ENCODE assay signal across 28 cellular contexts in genomic region chr4:90660672-90661071, GRCh38.
"Had no signal": no experiment of that assay in that cellular context is flagged by ENCODE, and none has a peak within 500 bp of the region (broad histone marks: within the 10 kb centered on the region; RNA-seq: fewer than 3 reads in every experiment).

No MANE protein-coding gene starts in this region.

- H3K9ac ChIP-seq: neural progenitor cell, parathyroid adenoma had no signal

- H3K4me1 Mint-ChIP-seq: naive thymus-derived CD8-positive, alpha-beta T cell; neural progenitor cell; stimulated activated effector memory CD8-positive, alpha-beta T cell treated with anti-CD3 and anti-CD28 coated beads, Interleukin-12 subunit alpha, Interleukin-12 subunit beta, amount 100 ng/mL, for 72 hours; stimulated activated naive B cell treated with anti-CD40 and anti-IgM and Interleukin-4, amounts not matched to agents 10 μg/mL and 1 μg/mL and 100 μg/mL, for 72 hours had no signal

- H3K9me3 ChIP-seq: ovary, psoas muscle, stomach, thoracic aorta, thyroid gland, upper lobe of left lung, vagina had no signal

- DNase-seq: naive thymus-derived CD8-positive, alpha-beta T cell; occipital lobe; ovary; posterior cingulate gyrus; psoas muscle; right cardiac atrium; stimulated activated CD4-positive, alpha-beta T cell treated with anti-CD3 and anti-CD28 coated beads, Interleukin-15, amount 100 ng/mL, for 24 hours; stimulated activated CD4-positive, alpha-beta T cell treated with anti-CD3 and anti-CD28 coated beads, Interleukin-2, amount 100 ng/mL, for 24 hours; stimulated activated CD4-positive, alpha-beta T cell treated with anti-CD3 and anti-CD28 coated beads, Interleukin-2, amount 100 ng/mL, for 48 hours; stimulated activated CD4-positive, alpha-beta T cell treated with anti-CD3 and anti-CD28 coated beads, Interleukin-4, amount 100 ng/mL, for 24 hours; stimulated activated naive B cell treated with anti-CD40 and anti-IgM and Interleukin-4, amounts not matched to agents 10 μg/mL and 1 μg/mL and 100 μg/mL, for 72 hours; stimulated activated naive CD4-positive, alpha-beta T cell treated with Interleukin-2 at 50 U/mL for 16 hours; stomach; thyroid gland; trophoblast cell; upper lobe of left lung had no signal

- H3K27me3 Mint-ChIP-seq: naive thymus-derived CD8-positive, alpha-beta T cell; natural killer cell treated with Interleukin-12 subunit alpha and Interleukin-12 subunit beta and Interleukin-15 and Interleukin-18, amount 100 ng/mL, for 72 hours; progenitor cell of endocrine pancreas; stimulated activated naive B cell treated with anti-CD40 and anti-IgM and Interleukin-4, amounts not matched to agents 10 μg/mL and 1 μg/mL and 100 μg/mL, for 72 hours; stimulated activated naive CD8-positive, alpha-beta T cell treated with anti-CD3 and anti-CD28 coated beads, Interleukin-15, Interleukin-2, amounts not matched to agents 100 ng/mL and 50 ng/mL, for 24 hours had no signal

- H3K27ac Mint-ChIP-seq: naive thymus-derived CD8-positive, alpha-beta T cell; natural killer cell treated with Interleukin-12 subunit alpha and Interleukin-12 subunit beta and Interleukin-15 and Interleukin-18, amount 100 ng/mL, for 72 hours; neural progenitor cell; progenitor cell of endocrine pancreas; stimulated activated effector memory CD8-positive, alpha-beta T cell treated with anti-CD3 and anti-CD28 coated beads, Interleukin-12 subunit alpha, Interleukin-12 subunit beta, amount 100 ng/mL, for 72 hours; stimulated activated naive B cell treated with anti-CD40 and anti-IgM and Interleukin-4, amounts not matched to agents 10 μg/mL and 1 μg/mL and 100 μg/mL, for 72 hours; stimulated activated naive CD8-positive, alpha-beta T cell treated with anti-CD3 and anti-CD28 coated beads, Interleukin-15, Interleukin-2, amounts not matched to agents 100 ng/mL and 50 ng/mL, for 24 hours had no signal

- H3K9me3 Mint-ChIP-seq: natural killer cell treated with Interleukin-12 subunit alpha and Interleukin-12 subunit beta and Interleukin-15 and Interleukin-18, amount 100 ng/mL, for 72 hours; neural progenitor cell; stimulated activated effector memory CD8-positive, alpha-beta T cell treated with anti-CD3 and anti-CD28 coated beads, Interleukin-12 subunit alpha, Interleukin-12 subunit beta, amount 100 ng/mL, for 72 hours; stimulated activated naive B cell treated with anti-CD40 and anti-IgM and Interleukin-4, amounts not matched to agents 10 μg/mL and 1 μg/mL and 100 μg/mL, for 72 hours had no signal

- H3K36me3 ChIP-seq: neural progenitor cell, ovary, stomach, thoracic aorta, thyroid gland, tibial nerve, upper lobe of left lung, vagina had no signal

- H2AFZ ChIP-seq: neural progenitor cell, parathyroid adenoma had no signal

- FAIRE-seq: urothelium cell line had no signal

- H3K4me3 Mint-ChIP-seq: naive thymus-derived CD8-positive, alpha-beta T cell; natural killer cell treated with Interleukin-12 subunit alpha and Interleukin-12 subunit beta and Interleukin-15 and Interleukin-18, amount 100 ng/mL, for 72 hours; neural progenitor cell; stimulated activated effector memory CD8-positive, alpha-beta T cell treated with anti-CD3 and anti-CD28 coated beads, Interleukin-12 subunit alpha, Interleukin-12 subunit beta, amount 100 ng/mL, for 72 hours; stimulated activated naive B cell treated with anti-CD40 and anti-IgM and Interleukin-4, amounts not matched to agents 10 μg/mL and 1 μg/mL and 100 μg/mL, for 72 hours; stimulated activated naive CD8-positive, alpha-beta T cell treated with anti-CD3 and anti-CD28 coated beads, Interleukin-15, Interleukin-2, amounts not matched to agents 100 ng/mL and 50 ng/mL, for 24 hours had no signal

- H3K4me1 ChIP-seq: neural progenitor cell, parathyroid adenoma, psoas muscle, stomach, thyroid gland, tibial nerve, upper lobe of left lung, vagina had no signal

- H3K4me3 ChIP-seq: neural progenitor cell, ovary, psoas muscle, skin epidermis, stomach, thoracic aorta, thyroid gland, tibial nerve, upper lobe of left lung, vagina had no signal

- H3K4me2 ChIP-seq: neural progenitor cell had no signal

- H3K36me3 Mint-ChIP-seq: naive thymus-derived CD8-positive, alpha-beta T cell; natural killer cell treated with Interleukin-12 subunit alpha and Interleukin-12 subunit beta and Interleukin-15 and Interleukin-18, amount 100 ng/mL, for 72 hours; neural progenitor cell; stimulated activated effector memory CD8-positive, alpha-beta T cell treated with anti-CD3 and anti-CD28 coated beads, Interleukin-12 subunit alpha, Interleukin-12 subunit beta, amount 100 ng/mL, for 72 hours had no signal

- H3K79me2 ChIP-seq: parathyroid adenoma had no signal

- H3K27me3 ChIP-seq: neural progenitor cell, ovary, stomach, thyroid gland, tibial nerve, upper lobe of left lung, vagina had no signal

- ATAC-seq: naive thymus-derived CD8-positive, alpha-beta T cell; natural killer cell treated with Interleukin-12 subunit alpha and Interleukin-12 subunit beta and Interleukin-15 and Interleukin-18, amount 100 ng/mL, for 72 hours; psoas muscle; right cardiac atrium; sciatic nerve; stimulated activated effector memory CD8-positive, alpha-beta T cell treated with anti-CD3 and anti-CD28 coated beads, Interleukin-12 subunit alpha, Interleukin-12 subunit beta, amount 100 ng/mL, for 72 hours; stimulated activated naive B cell treated with anti-CD40 and anti-IgM and Interleukin-4, amounts not matched to agents 10 μg/mL and 1 μg/mL and 100 μg/mL, for 72 hours had no signal

- H3K27ac ChIP-seq: neural progenitor cell, ovary, parathyroid adenoma, psoas muscle, skin epidermis, stomach, thoracic aorta, thyroid gland, tibial nerve, upper lobe of left lung, vagina had no signal
